In genomic region chr9:96900010-96900409, GRCh38 we compare ENCODE assay signal across 16 cellular contexts. TPM values are rescaled to one million over a fixed set of nuclear protein-coding genes. Genes with fewer than 3 reads are reported as not detected.
"Had no signal": no experiment of that assay in that cellular context is flagged by ENCODE, and none has a peak within 500 bp of the region (broad histone marks: within the 10 kb centered on the region; RNA-seq: fewer than 3 reads in every experiment).

No MANE protein-coding gene starts in this region.

RNA-seq across cellular contexts. Expression of gene NUTM2G, which starts 28.6 kb away (rescaled TPM):
- total RNA-seq: activated CD4-positive, alpha-beta memory T cell treated with anti-CD3 and anti-CD28 coated beads, Interleukin-2, amount 10 ng/mL, durations not matched to agents 7 days and 5 days; activated CD4-positive, alpha-beta T cell treated with anti-CD3 and anti-CD28 coated beads for 36 hours; activated CD4-positive, alpha-beta T cell treated with anti-CD3 and anti-CD28 coated beads, Interleukin-2, amount 10 ng/mL, durations not matched to agents 7 days and 5 days; activated CD8-positive, alpha-beta memory T cell treated with anti-CD3 and anti-CD28 coated beads, Interleukin-2, amount 10 ng/mL, durations not matched to agents 7 days and 5 days; activated CD8-positive, alpha-beta T cell treated with anti-CD3 and anti-CD28 coated beads, Interleukin-2, amount 10 ng/mL, durations not matched to agents 7 days and 5 days; activated naive CD8-positive, alpha-beta T cell treated with anti-CD3 and anti-CD28 coated beads, Interleukin-2, amount 10 ng/mL, durations not matched to agents 7 days and 5 days; activated T-helper 2 cell treated with anti-CD3 and anti-CD28 coated beads, Interferon-gamma antibody, Interleukin-2, Interleukin-4, amounts not matched to agents 10 μg/mL and 5 μg/mL and 100 μg/mL, durations not matched to agents 14 hours and 24 hours and 36 hours; aorta; astrocyte; body of pancreas; breast epithelium; T-cell; T-helper 1 cell treated with Interleukin-12 subunit alpha and Interleukin-12 subunit beta and Interleukin-4 antibody, amounts not matched to agents 30 ng/mL and 1 ng/mL, for 36 hours; T-helper 17 cell; T-helper 2 cell treated with Interferon-gamma antibody and Interleukin-4, amounts not matched to agents 100 ng/mL and 5 ng/mL, for 36 hours had no signal
- polyA plus RNA-seq: adipose tissue, aorta had no signal
